Comparison of ENCODE assay signal across 8 cellular contexts in genomic region chr19:38654478-38655079, GRCh38. TPM values are rescaled to one million over a fixed set of nuclear protein-coding genes. Genes with fewer than 3 reads are reported as not detected.
A peak's percentile ranks its signal among the peaks of the same experiment; 100 is the strongest.
DNase-seq lines count a peak whose midpoint lies in the region; ATAC-seq and TF ChIP-seq lines count a peak whose summit lies in the region.

No MANE protein-coding gene starts in this region.

- peaks cover 6% of the 10 kb centered on the region; the same call in 1 of the 2 replicates for H3K36me3 ChIP-seq in Karpas-422 (ENCODE audit: insufficient read depth, low read length)
- H3K36me3 ChIP-seq in OCI-LY7 (ENCODE audit: insufficient read depth, low read length) = peaks cover 39% of the 10 kb centered on the region

- POLR2A ChIA-PET in activated naive CD8-positive, alpha-beta T cell treated with anti-CD3 and anti-CD28 coated beads, Interleukin-2, amount 10 ng/mL, durations not matched to agents 7 days and 5 days (lab: Charles Lee) = no interaction called here
- POLR2A ChIA-PET in OCI-LY7 (lab: Charles Lee) = no interaction called here

- CTCF ChIA-PET in OCI-LY7 (lab: Charles Lee; ENCODE audit: unreplicated experiment) = no interaction called here

- intact Hi-C loops in OCI-LY7 (cut with micrococcal nuclease; ENCODE audit: unreplicated experiment) (no loop called here), head of caudate nucleus (cut with DNase I) (no loop called here)

- H3K36me3 Mint-ChIP-seq in activated naive CD8-positive, alpha-beta T cell treated with anti-CD3 and anti-CD28 coated beads, Interleukin-2, amount 10 ng/mL, durations not matched to agents 7 days and 5 days = peaks cover 25% of the 10 kb centered on the region
- peaks cover 14 to 29% of the 10 kb centered on the region in 2 donors for H3K36me3 Mint-ChIP-seq in stimulated activated naive B cell treated with anti-CD40 and anti-IgM and Interleukin-4, amounts not matched to agents 10 μg/mL and 1 μg/mL and 100 μg/mL, for 72 hours

- peaks cover 2% of the 10 kb centered on the region for H3K27me3 Mint-ChIP-seq in activated naive CD8-positive, alpha-beta T cell treated with anti-CD3 and anti-CD28 coated beads, Interleukin-2, amount 10 ng/mL, durations not matched to agents 7 days and 5 days
- H3K27me3 Mint-ChIP-seq in stimulated activated naive B cell treated with anti-CD40 and anti-IgM and Interleukin-4, amounts not matched to agents 10 μg/mL and 1 μg/mL and 100 μg/mL, for 72 hours = no peaks in the 10 kb centered on the region

- H3K27ac Mint-ChIP-seq in activated naive CD8-positive, alpha-beta T cell treated with anti-CD3 and anti-CD28 coated beads, Interleukin-2, amount 10 ng/mL, durations not matched to agents 7 days and 5 days = peak overlapping the region; percentile 88
- peak overlapping the region; percentile 39 for H3K27ac Mint-ChIP-seq in stimulated activated naive B cell treated with anti-CD40 and anti-IgM and Interleukin-4, amounts not matched to agents 10 μg/mL and 1 μg/mL and 100 μg/mL, for 72 hours

- H3K4me3 Mint-ChIP-seq in activated naive CD8-positive, alpha-beta T cell treated with anti-CD3 and anti-CD28 coated beads, Interleukin-2, amount 10 ng/mL, durations not matched to agents 7 days and 5 days = peak overlapping the region; percentile 72
- H3K4me3 Mint-ChIP-seq in stimulated activated naive B cell treated with anti-CD40 and anti-IgM and Interleukin-4, amounts not matched to agents 10 μg/mL and 1 μg/mL and 100 μg/mL, for 72 hours = no peak overlapping the region

- TF ChIP-seq CTCF in OCI-LY7 (conservative IDR thresholded peaks at IDR 0.05; ENCODE audit: low read length) = no peak

- H3K9ac ChIP-seq in Karpas-422 (ENCODE audit: low read length) = no peak overlapping the region

- no peak overlapping the region for H3K4me3 ChIP-seq in Karpas-422 (ENCODE audit: low read length)
- H3K4me3 ChIP-seq in OCI-LY7 (ENCODE audit: low read depth, low read length, poor library complexity, severe bottlenecking) = no peak overlapping the region

- H3K9me3 ChIP-seq in Karpas-422 (ENCODE audit: low read length) (no peaks in the 10 kb centered on the region), OCI-LY7 (ENCODE audit: low read length) (no peaks in the 10 kb centered on the region)

- no peak overlapping the region for H3K4me2 ChIP-seq in Karpas-422 (ENCODE audit: low read depth, low read length, poor library complexity, severe bottlenecking)
- no peak overlapping the region for H3K4me2 ChIP-seq in OCI-LY7 (ENCODE audit: low read length)

- peaks cover 60% of the 10 kb centered on the region for H3K4me1 Mint-ChIP-seq in activated naive CD8-positive, alpha-beta T cell treated with anti-CD3 and anti-CD28 coated beads, Interleukin-2, amount 10 ng/mL, durations not matched to agents 7 days and 5 days
- H3K4me1 Mint-ChIP-seq in stimulated activated naive B cell treated with anti-CD40 and anti-IgM and Interleukin-4, amounts not matched to agents 10 μg/mL and 1 μg/mL and 100 μg/mL, for 72 hours = peaks cover 35 to 84% of the 10 kb centered on the region in 2 donors

- no TSS peak for BruUV-seq in OCI-LY7 (replicated peaks; lab: Mats Ljungman, UMichigan)

- ATAC-seq in activated naive CD8-positive, alpha-beta T cell treated with anti-CD3 and anti-CD28 coated beads, Interleukin-2, amount 10 ng/mL, durations not matched to agents 7 days and 5 days (ENCODE audit: low read depth) = no peak
- no peak for ATAC-seq in stimulated activated naive B cell treated with anti-CD40 and anti-IgM and Interleukin-4, amounts not matched to agents 10 μg/mL and 1 μg/mL and 100 μg/mL, for 72 hours (replicated peaks)

- H3K9me2 ChIP-seq in Karpas-422 (replicated peaks; ENCODE audit: insufficient read depth, low read length) = no peaks in the 10 kb centered on the region
- H3K9me2 ChIP-seq in OCI-LY7 (ENCODE audit: insufficient read depth, low read length) = no peaks in the 10 kb centered on the region

- no peak for DNase-seq in Karpas-422
- DNase-seq in activated naive CD8-positive, alpha-beta T cell treated with anti-CD3 and anti-CD28 coated beads, Interleukin-2, amount 10 ng/mL, durations not matched to agents 7 days and 5 days = no peak
- DNase-seq in islet precursor cell = peak; percentile 61
- DNase-seq in stimulated activated naive B cell treated with anti-CD40 and anti-IgM and Interleukin-4, amounts not matched to agents 10 μg/mL and 1 μg/mL and 100 μg/mL, for 72 hours = no peak
- DNase-seq in SHP77 (lab: John Stamatoyannopoulos, UW) = no peak
- no peak for DNase-seq in OCI-LY7 (ENCODE audit: low spot score)
- DNase-seq in head of caudate nucleus = no peak
- no peak for DNase-seq in NCI-H1105 (lab: John Stamatoyannopoulos, UW)

- no peaks in the 10 kb centered on the region for H3K27me3 ChIP-seq in Karpas-422 (ENCODE audit: low read length)

- H2AFZ ChIP-seq in Karpas-422 (ENCODE audit: low read length) (no peak overlapping the region), OCI-LY7 (ENCODE audit: low read length) (no peak overlapping the region)

- H4K20me1 ChIP-seq in Karpas-422 (ENCODE audit: insufficient read depth, low read depth, low read length) (peaks cover 14% of the 10 kb centered on the region), OCI-LY7 (ENCODE audit: insufficient read depth, low read length) (peaks cover 32% of the 10 kb centered on the region)

- H3K4me1 ChIP-seq in Karpas-422 (ENCODE audit: low read length) = peaks cover 63% of the 10 kb centered on the region
- peaks cover 21% of the 10 kb centered on the region for H3K4me1 ChIP-seq in OCI-LY7 (ENCODE audit: insufficient read depth, low read length, poor library complexity, severe bottlenecking)

- H3K27ac ChIP-seq in Karpas-422 (ENCODE audit: low read length) (0 out of 2 replicates have a peak overlapping the region, but pooled peaks have one; percentile 44), OCI-LY7 (ENCODE audit: low read depth, low read length, poor library complexity, severe bottlenecking) (no peak overlapping the region)

- H3K79me2 ChIP-seq in Karpas-422 (ENCODE audit: low read length) (peaks cover 100% of the 10 kb centered on the region), OCI-LY7 (ENCODE audit: insufficient read depth, low read depth, low read length) (peaks cover 87% of the 10 kb centered on the region)

- no peaks in the 10 kb centered on the region for H3K9me3 Mint-ChIP-seq in activated naive CD8-positive, alpha-beta T cell treated with anti-CD3 and anti-CD28 coated beads, Interleukin-2, amount 10 ng/mL, durations not matched to agents 7 days and 5 days
- no peaks in the 10 kb centered on the region for H3K9me3 Mint-ChIP-seq in stimulated activated naive B cell treated with anti-CD40 and anti-IgM and Interleukin-4, amounts not matched to agents 10 μg/mL and 1 μg/mL and 100 μg/mL, for 72 hours

RNA-seq across cellular contexts. Expression of gene ACTN4, which starts 7.1 kb away (rescaled TPM):
- total RNA-seq in Karpas-422 (2014; rRNA removed; shearing (Covaris generic); ENCODE audit: low replicate concordance) = 54.6 and 106 TPM in 2 replicates
- 100 to 1,000 TPM; 236 to 252 TPM for total RNA-seq in activated naive CD8-positive, alpha-beta T cell treated with anti-CD3 and anti-CD28 coated beads, Interleukin-2, amount 10 ng/mL, durations not matched to agents 7 days and 5 days
- total RNA-seq in OCI-LY7 (2014; rRNA removed; shearing (Covaris generic)) = 86.8 and 96.9 TPM in 2 replicates
- 147 and 178 TPM in 2 replicates for total RNA-seq in OCI-LY7 (2022)

RNA-seq across cellular contexts. Expression of gene EIF3K, which starts 35.6 kb away (rescaled TPM):
- 474 and 745 TPM in 2 replicates for total RNA-seq in Karpas-422 (2014; rRNA removed; shearing (Covaris generic); ENCODE audit: low replicate concordance)
- total RNA-seq in activated naive CD8-positive, alpha-beta T cell treated with anti-CD3 and anti-CD28 coated beads, Interleukin-2, amount 10 ng/mL, durations not matched to agents 7 days and 5 days = 100 to 1,000 TPM; 307 to 308 TPM
- 321 and 325 TPM in 2 replicates for total RNA-seq in OCI-LY7 (2014; rRNA removed; shearing (Covaris generic))
- 353 and 364 TPM in 2 replicates for total RNA-seq in OCI-LY7 (2022)

RNA-seq across cellular contexts. Expression of gene MAP4K1, which starts 36.8 kb away (rescaled TPM):
- 262 and 352 TPM in 2 replicates for total RNA-seq in Karpas-422 (2014; rRNA removed; shearing (Covaris generic); ENCODE audit: low replicate concordance)
- total RNA-seq in activated naive CD8-positive, alpha-beta T cell treated with anti-CD3 and anti-CD28 coated beads, Interleukin-2, amount 10 ng/mL, durations not matched to agents 7 days and 5 days = 100 to 1,000 TPM; 299 to 313 TPM
- 102 and 108 TPM in 2 replicates for total RNA-seq in OCI-LY7 (2014; rRNA removed; shearing (Covaris generic))
- 313 and 331 TPM in 2 replicates for total RNA-seq in OCI-LY7 (2022)
